In the genomic region with DNA sequence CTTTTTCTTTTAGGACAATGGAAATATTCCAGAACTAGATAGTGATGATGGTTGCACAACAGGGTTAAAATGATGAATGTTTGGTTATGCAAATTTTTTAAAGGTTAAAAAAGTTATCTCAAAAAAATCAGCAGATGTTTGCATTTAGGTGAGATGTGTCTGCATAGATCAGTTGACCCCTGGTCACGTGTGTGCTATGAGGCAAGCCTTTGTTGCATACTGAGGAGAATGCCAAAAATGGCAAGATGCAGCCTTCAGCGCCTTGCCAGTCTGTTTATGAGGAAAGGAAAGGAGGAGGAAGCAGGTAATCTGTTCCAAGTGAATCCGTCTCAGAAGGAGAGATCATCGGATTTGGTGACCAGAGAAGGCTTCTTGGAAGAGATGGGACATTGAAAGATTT, we compare ENCODE assay signal across 20 cellular contexts. TPM values are rescaled to one million over a fixed set of nuclear protein-coding genes. Genes with fewer than 3 reads are reported as not detected.
DNase-seq lines count a peak whose midpoint lies in the region; ATAC-seq, FAIRE-seq and TF ChIP-seq lines count a peak whose summit lies in the region.
"Had no signal": no experiment of that assay in that cellular context is flagged by ENCODE, and none has a peak within 500 bp of the region (broad histone marks: within the 10 kb centered on the region; RNA-seq: fewer than 3 reads in every experiment).

No MANE protein-coding gene starts in this region.

- H3K27ac Mint-ChIP-seq in WTC11 (peak overlapping the region; percentile 4; the same call in 1 of the 2 replicates), neural crest cell (ENCODE audit: unreplicated experiment) (peak overlapping the region; percentile 61)
- H3K27ac Mint-ChIP-seq: CD4-positive, alpha-beta T cell; GM23338; H9 had no signal

- H3K4me3 Mint-ChIP-seq in WTC11 (no peak overlapping the region), neural crest cell (no peak overlapping the region)
- H3K4me3 Mint-ChIP-seq: CD4-positive, alpha-beta T cell; GM23338; H9 had no signal

- POLR2A ChIA-PET in WTC11 (lab: Charles Lee): no interaction called here

- TF ChIP-seq CTCF in D721Med (IDR thresholded peaks at IDR 0.05; ENCODE audit: insufficient read depth, missing control alignments) (no peak), WTC11 (IDR thresholded peaks at IDR 0.05) (no peak), neural crest cell (conservative IDR thresholded peaks at IDR 0.05) (no peak)

- CTCF ChIA-PET in WTC11 (lab: Charles Lee): no interaction called here

- H3K27me3 Mint-ChIP-seq in WTC11 (ENCODE audit: low read depth) (no peaks in the 10 kb centered on the region), neural crest cell (ENCODE audit: low read depth) (no peaks in the 10 kb centered on the region)

- ATAC-seq in WTC11 (no peak), GM19328 (IDR thresholded peaks at IDR 0.05; ENCODE audit: unreplicated experiment) (no peak), HG03378 (IDR thresholded peaks at IDR 0.05; ENCODE audit: unreplicated experiment) (no peak)
- ATAC-seq: A549, GM23338 had no signal

- DNase-seq in D721Med (ENCODE audit: insufficient read length, low spot score) (no peak), WTC11 (ENCODE audit: low spot score) (no peak), neural crest cell (ENCODE audit: low read depth, low spot score) (no peak), DMS153 treated with DMSO at 0.1 percent for 48 hours (lab: John Stamatoyannopoulos, UW; ENCODE audit: unreplicated experiment) (no peak)
- no peak for DNase-seq in stimulated activated CD4-positive, alpha-beta T cell treated with anti-CD3 and anti-CD28 coated beads, Interleukin-4, amount 100 ng/mL, for 1 hour
- DNase-seq: AML-193; CD4-positive, alpha-beta T cell; H9 had no signal

- peak; percentile 11 for FAIRE-seq in D721Med (lab: Jason Lieb, UNC)
- FAIRE-seq: A549, G401.6, GM12891, GM19239 had no signal

- H3K36me3 Mint-ChIP-seq in WTC11 (no peaks in the 10 kb centered on the region), neural crest cell (ENCODE audit: low read depth) (peaks cover 5% of the 10 kb centered on the region)

- no peaks in the 10 kb centered on the region for H3K9me3 Mint-ChIP-seq in WTC11
- peaks cover 3% of the 10 kb centered on the region for H3K9me3 Mint-ChIP-seq in neural crest cell
- H3K9me3 Mint-ChIP-seq: CD4-positive, alpha-beta T cell; GM23338; H9 had no signal

- H3K27ac ChIP-seq in cingulate gyrus (ENCODE audit: low read depth, low read length): peak overlapping the region; percentile 66
- H3K27ac ChIP-seq: 22Rv1, A549, C4-2B, KMS-11 had no signal

- H3K4me1 Mint-ChIP-seq in WTC11 (peaks cover 68% of the 10 kb centered on the region), neural crest cell (peaks cover 74% of the 10 kb centered on the region)

TF ChIP-seq in WTC11, 78 proteins besides CTCF, POLR2A, EP300 and RAD21:
- TF ChIP-seq GABPB1 (CRISPR knock-in tag; IDR thresholded peaks at IDR 0.05) (no peak), NR1H2 (CRISPR knock-in tag; IDR thresholded peaks at IDR 0.05) (no peak), TCF7 (CRISPR knock-in tag; IDR thresholded peaks at IDR 0.05; ENCODE audit: low read depth) (no peak), GRHL2 (CRISPR knock-in tag; IDR thresholded peaks at IDR 0.05; ENCODE audit: insufficient replicate concordance, severe bottlenecking) (no peak), EMX1 (CRISPR knock-in tag; IDR thresholded peaks at IDR 0.05) (no peak)

RNA-seq across cellular contexts. Expression of a gene that starts 11.9 kb away (rescaled TPM):
- 17.9 to 24.5 TPM (median 20.8 TPM) in 3 replicates for total RNA-seq in WTC11 (2021)
- 90.2 and 96.1 TPM in 2 replicates for total RNA-seq in neural crest cell
- total RNA-seq: CD4-positive, alpha-beta T cell; HT-29 had no signal
